7 cellular contexts compared by ENCODE assay signal in genomic region chr17:30599424-30600061, GRCh38.
DNase-seq lines count a peak whose midpoint lies in the region; ATAC-seq and TF ChIP-seq lines count a peak whose summit lies in the region.

No MANE protein-coding gene starts in this region.

- H3K36me3 ChIP-seq in skeletal muscle satellite cell (ENCODE audit: insufficient read depth, low read length): no peaks in the 10 kb centered on the region

- no peaks in the 10 kb centered on the region for H3K27me3 ChIP-seq in skeletal muscle satellite cell (ENCODE audit: control insufficient read depth, insufficient read depth, low read length)

- peak overlapping the region; percentile 93 for H3K27ac ChIP-seq in RWPE1

- H3K4me2 ChIP-seq in skeletal muscle satellite cell (ENCODE audit: low read length): peak overlapping the region; percentile 95

- H3K9me3 ChIP-seq in skeletal muscle satellite cell (replicated peaks; ENCODE audit: low read length): no peaks in the 10 kb centered on the region

- TF ChIP-seq CTCF in RWPE1 (conservative IDR thresholded peaks at IDR 0.05; ENCODE audit: low read depth): no peak
- no peak for TF ChIP-seq CTCF in foreskin fibroblast (IDR thresholded peaks at IDR 0.05; ENCODE audit: low read depth, low read length)

- POLR2A ChIA-PET in RWPE1 (lab: Yijun Ruan, JAX; ENCODE audit: low non-redundant PET): no interaction called here

- CTCF ChIA-PET in RWPE1 (lab: Yijun Ruan, JAX): no interaction called here

- no peak for DNase-seq in RWPE1 (ENCODE audit: low spot score)
- DNase-seq in foreskin fibroblast: no peak
- DNase-seq in T1000 (lab: John Stamatoyannopoulos, UW): no peak
- DNase-seq in amygdala (lab: John Stamatoyannopoulos, UW): no peak

- H3K4me1 ChIP-seq in skeletal muscle satellite cell (ENCODE audit: control insufficient read depth, insufficient read depth, low read length): peaks cover 16% of the 10 kb centered on the region

- peak overlapping the region; percentile 92 for H3K9ac ChIP-seq in skeletal muscle satellite cell (ENCODE audit: low read depth, low read length)

- H3K4me3 ChIP-seq in foreskin fibroblast (ENCODE audit: low read depth in 1 of 2, low read length in 2 of 2) (peak overlapping the region; percentile 83 to 90), skeletal muscle satellite cell (ENCODE audit: low read length) (peak overlapping the region; percentile 91)

- ATAC-seq in GM21717 (IDR thresholded peaks at IDR 0.05; ENCODE audit: unreplicated experiment) (peak; percentile 16), GM19463 (IDR thresholded peaks at IDR 0.05; ENCODE audit: unreplicated experiment) (no peak)
